ENCODE assay signal across 31 cellular contexts in genomic region chr10:112002191-112002590, GRCh38.
"Had no signal": no experiment of that assay in that cellular context is flagged by ENCODE, and none has a peak within 500 bp of the region (broad histone marks: within the 10 kb centered on the region; RNA-seq: fewer than 3 reads in every experiment).

No MANE protein-coding gene starts in this region.

- H3K4me3 ChIP-seq: adrenal gland, body of pancreas had no signal

- H3K4me1 ChIP-seq: adrenal gland, body of pancreas had no signal

- ATAC-seq: activated CD4-positive, CD25-positive, alpha-beta regulatory T cell treated with anti-CD3 and anti-CD28 coated beads, Interleukin-2, amount 50 U/mL, for 24 hours; activated CD8-positive, alpha-beta memory T cell treated with anti-CD3 and anti-CD28 coated beads, Interleukin-2, amount 10 ng/mL, durations not matched to agents 7 days and 5 days; activated CD8-positive, alpha-beta T cell treated with anti-CD3 and anti-CD28 coated beads, Interleukin-2, amount 10 ng/mL, durations not matched to agents 7 days and 5 days; activated naive CD8-positive, alpha-beta T cell treated with anti-CD3 and anti-CD28 coated beads, Interleukin-2, amount 50 U/mL, for 24 hours; body of pancreas; effector memory CD8-positive, alpha-beta T cell; esophagus mucosa; T-cell had no signal

- H3K27ac Mint-ChIP-seq: activated B cell treated with CpG ODN at 0.5 μM for 24 hours; activated CD4-positive, alpha-beta memory T cell treated with anti-CD3 and anti-CD28 coated beads for 36 hours; activated CD8-positive, alpha-beta memory T cell treated with anti-CD3 and anti-CD28 coated beads, Interleukin-2, amount 10 ng/mL, durations not matched to agents 7 days and 5 days; activated CD8-positive, alpha-beta T cell treated with anti-CD3 and anti-CD28 coated beads, Interleukin-2, amount 10 ng/mL, durations not matched to agents 7 days and 5 days; activated naive CD4-positive, alpha-beta T cell treated with anti-CD3 and anti-CD28 coated beads for 36 hours; activated naive CD4-positive, alpha-beta T cell treated with anti-CD3 and anti-CD28 coated beads, Interleukin-2, amount 50 U/mL, for 24 hours; activated naive CD8-positive, alpha-beta T cell treated with anti-CD3 and anti-CD28 coated beads for 36 hours; activated naive CD8-positive, alpha-beta T cell treated with anti-CD3 and anti-CD28 coated beads, Interleukin-2, amount 50 U/mL, for 24 hours; activated T-helper 1 cell treated with anti-CD3 and anti-CD28 coated beads, Interleukin-12 subunit alpha, Interleukin-12 subunit beta, Interleukin-2, Interleukin-4 antibody, amounts not matched to agents 30 ng/mL and 10 ng/mL and 1 ng/mL, durations not matched to agents 14 hours and 24 hours and 36 hours; activated T-helper 2 cell treated with anti-CD3 and anti-CD28 coated beads, Interferon-gamma antibody, Interleukin-2, Interleukin-4, amounts not matched to agents 10 μg/mL and 5 μg/mL and 100 μg/mL, durations not matched to agents 14 hours and 24 hours and 36 hours; effector memory CD8-positive, alpha-beta T cell; T-cell; T-helper 1 cell treated with Interleukin-12 subunit alpha and Interleukin-12 subunit beta and Interleukin-4 antibody, amounts not matched to agents 30 μg/mL and 1 μg/mL, for 36 hours had no signal

- H3K36me3 Mint-ChIP-seq: activated CD4-positive, alpha-beta memory T cell treated with anti-CD3 and anti-CD28 coated beads for 36 hours; activated CD8-positive, alpha-beta memory T cell treated with anti-CD3 and anti-CD28 coated beads, Interleukin-2, amount 10 ng/mL, durations not matched to agents 7 days and 5 days; activated naive CD4-positive, alpha-beta T cell treated with anti-CD3 and anti-CD28 coated beads, Interleukin-2, amount 50 U/mL, for 24 hours; activated naive CD8-positive, alpha-beta T cell treated with anti-CD3 and anti-CD28 coated beads for 36 hours; T-cell had no signal

- H3K4me1 Mint-ChIP-seq: activated B cell treated with CpG ODN at 0.5 μM for 24 hours; activated CD8-positive, alpha-beta memory T cell treated with anti-CD3 and anti-CD28 coated beads, Interleukin-2, amount 10 ng/mL, durations not matched to agents 7 days and 5 days; activated naive CD4-positive, alpha-beta T cell treated with anti-CD3 and anti-CD28 coated beads, Interleukin-2, amount 50 U/mL, for 24 hours; activated naive CD8-positive, alpha-beta T cell treated with anti-CD3 and anti-CD28 coated beads for 36 hours; activated naive CD8-positive, alpha-beta T cell treated with anti-CD3 and anti-CD28 coated beads, Interleukin-2, amount 50 U/mL, for 24 hours; T-cell had no signal

- H3K9me3 ChIP-seq: adrenal gland, body of pancreas had no signal

- H3K9me3 Mint-ChIP-seq: activated B cell treated with CpG ODN at 0.5 μM for 24 hours; activated CD4-positive, alpha-beta memory T cell treated with anti-CD3 and anti-CD28 coated beads for 36 hours; activated naive CD4-positive, alpha-beta T cell treated with anti-CD3 and anti-CD28 coated beads for 36 hours; activated naive CD4-positive, alpha-beta T cell treated with anti-CD3 and anti-CD28 coated beads, Interleukin-2, amount 50 U/mL, for 24 hours; activated naive CD8-positive, alpha-beta T cell treated with anti-CD3 and anti-CD28 coated beads for 36 hours; activated naive CD8-positive, alpha-beta T cell treated with anti-CD3 and anti-CD28 coated beads, Interleukin-2, amount 50 U/mL, for 24 hours; activated T-helper 1 cell treated with anti-CD3 and anti-CD28 coated beads, Interleukin-12 subunit alpha, Interleukin-12 subunit beta, Interleukin-2, Interleukin-4 antibody, amounts not matched to agents 30 ng/mL and 10 ng/mL and 1 ng/mL, durations not matched to agents 14 hours and 24 hours and 36 hours; activated T-helper 2 cell treated with anti-CD3 and anti-CD28 coated beads, Interferon-gamma antibody, Interleukin-2, Interleukin-4, amounts not matched to agents 10 μg/mL and 5 μg/mL and 100 μg/mL, durations not matched to agents 14 hours and 24 hours and 36 hours; effector memory CD8-positive, alpha-beta T cell; T-cell; T-helper 1 cell treated with Interleukin-12 subunit alpha and Interleukin-12 subunit beta and Interleukin-4 antibody, amounts not matched to agents 30 μg/mL and 1 μg/mL, for 36 hours had no signal

- H3K27me3 ChIP-seq: adrenal gland, body of pancreas had no signal

- H3K27me3 Mint-ChIP-seq: activated CD8-positive, alpha-beta memory T cell treated with anti-CD3 and anti-CD28 coated beads, Interleukin-2, amount 10 ng/mL, durations not matched to agents 7 days and 5 days; activated naive CD8-positive, alpha-beta T cell treated with anti-CD3 and anti-CD28 coated beads for 36 hours; activated naive CD8-positive, alpha-beta T cell treated with anti-CD3 and anti-CD28 coated beads, Interleukin-2, amount 50 U/mL, for 24 hours had no signal

- H3K36me3 ChIP-seq: adrenal gland, WERI-Rb-1 had no signal

- DNase-seq: activated B cell treated with CpG ODN at 0.5 μM for 24 hours; activated CD4-positive, alpha-beta memory T cell treated with anti-CD3 and anti-CD28 coated beads for 36 hours; activated CD4-positive, alpha-beta T cell treated with anti-CD3 and anti-CD28 coated beads for 48 hours; activated CD8-positive, alpha-beta memory T cell treated with anti-CD3 and anti-CD28 coated beads, Interleukin-2, amount 10 ng/mL, durations not matched to agents 7 days and 5 days; activated CD8-positive, alpha-beta memory T cell treated with anti-CD3 and anti-CD28 coated beads, Interleukin-2, amount 50 U/mL, for 4 hours; activated CD8-positive, alpha-beta T cell treated with anti-CD3 and anti-CD28 coated beads, Interleukin-2, amount 10 ng/mL, durations not matched to agents 7 days and 5 days; activated effector memory CD4-positive, alpha-beta T cell treated with anti-CD3 and anti-CD28 coated beads, Interleukin-2, amount 50 U/mL, for 16 hours; activated naive CD4-positive, alpha-beta T cell treated with anti-CD3 and anti-CD28 coated beads for 36 hours; activated naive CD8-positive, alpha-beta T cell treated with anti-CD3 and anti-CD28 coated beads for 36 hours; activated naive CD8-positive, alpha-beta T cell treated with anti-CD3 and anti-CD28 coated beads, Interleukin-2, amount 50 U/mL, for 24 hours; activated T-cell treated with anti-CD3 and anti-CD28 coated beads, Interleukin-2, amount 50 U/mL, for 1 hour; activated T-cell treated with anti-CD3 and anti-CD28 coated beads, Interleukin-2, amount 50 U/mL, for 48 hours; adrenal gland; amygdala; aorta; body of pancreas; caudate nucleus; cortex of kidney; dermis blood vessel endothelial cell; effector CD4-positive, alpha-beta T cell; effector memory CD8-positive, alpha-beta T cell; foreskin fibroblast; T-cell; T1000; WERI-Rb-1 had no signal

- H3K4me3 Mint-ChIP-seq: activated B cell treated with CpG ODN at 0.5 μM for 24 hours; activated CD4-positive, alpha-beta memory T cell treated with anti-CD3 and anti-CD28 coated beads for 36 hours; activated CD8-positive, alpha-beta memory T cell treated with anti-CD3 and anti-CD28 coated beads, Interleukin-2, amount 10 ng/mL, durations not matched to agents 7 days and 5 days; activated CD8-positive, alpha-beta T cell treated with anti-CD3 and anti-CD28 coated beads, Interleukin-2, amount 10 ng/mL, durations not matched to agents 7 days and 5 days; activated naive CD4-positive, alpha-beta T cell treated with anti-CD3 and anti-CD28 coated beads for 36 hours; activated naive CD4-positive, alpha-beta T cell treated with anti-CD3 and anti-CD28 coated beads, Interleukin-2, amount 50 U/mL, for 24 hours; activated naive CD8-positive, alpha-beta T cell treated with anti-CD3 and anti-CD28 coated beads for 36 hours; activated naive CD8-positive, alpha-beta T cell treated with anti-CD3 and anti-CD28 coated beads, Interleukin-2, amount 50 U/mL, for 24 hours; activated T-helper 1 cell treated with anti-CD3 and anti-CD28 coated beads, Interleukin-12 subunit alpha, Interleukin-12 subunit beta, Interleukin-2, Interleukin-4 antibody, amounts not matched to agents 30 ng/mL and 10 ng/mL and 1 ng/mL, durations not matched to agents 14 hours and 24 hours and 36 hours; effector memory CD8-positive, alpha-beta T cell; T-cell; T-helper 1 cell treated with Interleukin-12 subunit alpha and Interleukin-12 subunit beta and Interleukin-4 antibody, amounts not matched to agents 30 μg/mL and 1 μg/mL, for 36 hours had no signal
